8 cellular contexts compared by ENCODE assay signal in genomic region chr18:48949606-48950535, GRCh38. TPM values are rescaled to one million over a fixed set of nuclear protein-coding genes. Genes with fewer than 3 reads are reported as not detected.
DNase-seq lines count a peak whose midpoint lies in the region; ATAC-seq lines count a peak whose summit lies in the region.

No MANE protein-coding gene starts in this region.

- H3K4me2 ChIP-seq in skeletal muscle satellite cell (ENCODE audit: low read length) = peak overlapping the region; percentile 97

- H3K4me1 Mint-ChIP-seq in activated naive CD8-positive, alpha-beta T cell treated with anti-CD3 and anti-CD28 coated beads, Interleukin-2, amount 50 U/mL, for 24 hours = peaks cover 50% of the 10 kb centered on the region

- peaks cover 52% of the 10 kb centered on the region for H3K36me3 ChIP-seq in skeletal muscle satellite cell (ENCODE audit: insufficient read depth, low read length)

- no peaks in the 10 kb centered on the region for H3K9me3 ChIP-seq in skeletal muscle satellite cell (replicated peaks; ENCODE audit: low read length)

- H3K27me3 Mint-ChIP-seq in activated naive CD8-positive, alpha-beta T cell treated with anti-CD3 and anti-CD28 coated beads, Interleukin-2, amount 50 U/mL, for 24 hours = peaks cover 5% of the 10 kb centered on the region

- DNase-seq in activated effector memory CD4-positive, alpha-beta T cell treated with anti-CD3 and anti-CD28 coated beads, Interleukin-2, amount 50 U/mL, for 16 hours = peak; percentile 71
- DNase-seq in activated effector memory CD4-positive, alpha-beta T cell treated with Interleukin-2 at 50 U/mL for 16 hours = no peak
- DNase-seq in NCI-H345 (lab: John Stamatoyannopoulos, UW) (peak; percentile 48), SHP77 treated with DMSO at 0.1 percent for 48 hours (lab: John Stamatoyannopoulos, UW) (no peak)
- DNase-seq in activated naive CD8-positive, alpha-beta T cell treated with anti-CD3 and anti-CD28 coated beads, Interleukin-2, amount 50 U/mL, for 24 hours = peak; percentile 44

- H3K9ac ChIP-seq in skeletal muscle satellite cell (ENCODE audit: low read depth, low read length) = peak overlapping the region; percentile 95

- no peaks in the 10 kb centered on the region for H3K9me3 Mint-ChIP-seq in activated naive CD8-positive, alpha-beta T cell treated with anti-CD3 and anti-CD28 coated beads, Interleukin-2, amount 50 U/mL, for 24 hours

- H3K27me3 ChIP-seq in skeletal muscle satellite cell (ENCODE audit: control insufficient read depth, insufficient read depth, low read length) = no peaks in the 10 kb centered on the region

- H3K4me3 Mint-ChIP-seq in activated naive CD8-positive, alpha-beta T cell treated with anti-CD3 and anti-CD28 coated beads, Interleukin-2, amount 50 U/mL, for 24 hours = peak overlapping the region; percentile 97

- H3K36me3 Mint-ChIP-seq in activated naive CD8-positive, alpha-beta T cell treated with anti-CD3 and anti-CD28 coated beads, Interleukin-2, amount 50 U/mL, for 24 hours (ENCODE audit: low read depth) = peaks cover 41% of the 10 kb centered on the region

- peaks cover 30% of the 10 kb centered on the region for H3K4me1 ChIP-seq in skeletal muscle satellite cell (ENCODE audit: control insufficient read depth, insufficient read depth, low read length)

- H3K4me3 ChIP-seq in iPS-11a (ENCODE audit: low read depth, low read length) (peak overlapping the region; percentile 94), skeletal muscle satellite cell (ENCODE audit: low read length) (peak overlapping the region; percentile 84)

- H3K27ac Mint-ChIP-seq in activated naive CD8-positive, alpha-beta T cell treated with anti-CD3 and anti-CD28 coated beads, Interleukin-2, amount 50 U/mL, for 24 hours = peak overlapping the region; percentile 81

- peak; percentile 17 for ATAC-seq in activated naive CD8-positive, alpha-beta T cell treated with anti-CD3 and anti-CD28 coated beads, Interleukin-2, amount 50 U/mL, for 24 hours
- no peak for ATAC-seq in GM21515 (IDR thresholded peaks at IDR 0.05; ENCODE audit: unreplicated experiment)

RNA-seq across cellular contexts. Expression of gene SMAD7, which starts 0.9 kb away (rescaled TPM):
- total RNA-seq in skeletal muscle satellite cell (2012; rRNA removed) = 4.8 and 7.6 TPM in 2 replicates

Comparison
In these comparisons a context has a peak if more than half of its experiments do, and no peak if none do; other contexts are left out.
1. DNase-seq: peak in activated effector memory CD4-positive, alpha-beta T cell treated with anti-CD3 and anti-CD28 coated beads, Interleukin-2, amount 50 U/mL, for 16 hours (single experiment), NCI-H345 (single experiment) and activated naive CD8-positive, alpha-beta T cell treated with anti-CD3 and anti-CD28 coated beads, Interleukin-2, amount 50 U/mL, for 24 hours (single experiment); none in activated effector memory CD4-positive, alpha-beta T cell treated with Interleukin-2 at 50 U/mL for 16 hours (single experiment) and SHP77 treated with DMSO at 0.1 percent for 48 hours (single experiment).